In the genomic region with DNA sequence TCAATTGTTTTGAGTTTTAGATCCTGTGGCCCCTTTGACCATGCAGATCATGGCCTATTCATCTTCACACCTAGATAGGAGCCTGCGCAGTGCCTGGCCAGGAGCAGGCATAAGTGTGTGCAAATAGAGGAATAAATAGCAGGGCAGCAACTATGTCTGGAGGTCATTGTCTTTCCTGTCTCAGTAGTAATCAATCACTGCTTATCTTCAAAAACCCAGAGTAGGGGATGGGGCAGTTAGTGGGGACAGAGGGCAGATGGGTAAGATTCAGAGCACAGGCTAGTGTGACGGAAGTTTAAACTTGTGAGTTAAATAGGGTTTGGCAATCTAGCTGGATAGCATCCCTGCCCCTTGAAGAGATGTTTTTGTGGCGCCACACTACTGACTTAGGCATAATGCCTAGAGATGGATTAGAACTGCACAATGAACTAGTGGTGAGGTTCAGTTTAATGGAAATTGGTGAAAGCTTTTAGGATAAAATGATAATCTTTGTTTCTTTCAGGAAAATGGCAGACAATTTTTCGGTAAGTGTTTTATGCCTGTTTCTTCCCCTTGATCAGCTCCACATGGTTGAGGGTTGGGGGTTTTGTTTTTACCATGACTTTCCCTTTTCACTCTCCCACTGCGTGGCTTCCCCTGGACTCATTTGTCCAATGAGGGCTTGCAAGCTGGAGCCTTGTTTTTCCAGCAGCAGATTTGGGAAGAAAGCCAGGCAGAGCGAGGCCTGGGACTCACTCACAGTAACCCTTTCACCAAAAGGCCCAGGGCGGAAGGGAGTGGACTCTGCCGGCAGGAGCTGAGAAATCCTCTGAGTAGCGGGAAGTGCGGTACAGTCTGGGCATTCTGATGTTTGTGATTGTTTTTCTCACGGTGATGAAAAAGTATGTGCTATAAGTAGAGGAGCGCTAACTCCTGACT, we compare ENCODE assay signal across 11 cellular contexts. TPM values are rescaled to one million over a fixed set of nuclear protein-coding genes. Genes with fewer than 3 reads are reported as not detected.
DNase-seq lines count a peak whose midpoint lies in the region; ATAC-seq and TF ChIP-seq lines count a peak whose summit lies in the region.
"Had no signal": no experiment of that assay in that cellular context is flagged by ENCODE, and none has a peak within 500 bp of the region (broad histone marks: within the 10 kb centered on the region; RNA-seq: fewer than 3 reads in every experiment).

No MANE protein-coding gene starts in this region.

- peak in 6 of 7 donors; percentile 59 to 80 (median 61) for DNase-seq in adrenal gland
- peak; percentile 92 for DNase-seq in fibroblast of peridontal ligament (ENCODE audit: extremely low read depth)
- DNase-seq in transverse colon = peak; percentile 41
- no peak for DNase-seq in HuH-7.5 (ENCODE audit: low spot score)
- DNase-seq in stimulated activated CD4-positive, alpha-beta T cell treated with anti-CD3 and anti-CD28 coated beads, Interleukin-2, amount 100 ng/mL, for 24 hours = no peak
- DNase-seq: SW 1271 had no signal

- intact Hi-C loops in adrenal gland (cut with DNase I) = loop anchor here in 1 of 2 donors (5.0 kb wide), 1 partner anchor 35 kb away; no protein-coding TSS in a partner anchor
- intact Hi-C loops in transverse colon (cut with DNase I; ENCODE audit: low total_unique reads) = no loop called here

- H3K9me3 ChIP-seq in adrenal gland (replicated peaks in 1 of 3) (no peaks in the 10 kb centered on the region), mucosa of stomach (ENCODE audit: control insufficient read depth, low read length) (no peaks in the 10 kb centered on the region), transverse colon (no peaks in the 10 kb centered on the region)

- no peak for TF ChIP-seq CTCF in adrenal gland (IDR thresholded peaks at IDR 0.05)
- no peak for TF ChIP-seq CTCF in transverse colon (IDR thresholded peaks at IDR 0.05)

- H3K4me1 ChIP-seq in adrenal gland (replicated peaks in 1 of 2) = peaks cover 3 to 10% of the 10 kb centered on the region in 2 donors
- peaks cover 45% of the 10 kb centered on the region for H3K4me1 ChIP-seq in mucosa of stomach (ENCODE audit: control insufficient read depth, insufficient read depth, low read length)
- H3K4me1 ChIP-seq in transverse colon = peaks cover 20 to 70% (median 37%) of the 10 kb centered on the region in 4 donors

- in situ Hi-C loops in transverse colon (cut with MboI; ENCODE audit: low pct_ligation_motif_present in 1 of 4, low pct_unique_long_range_greater_than_20kb in 1 of 4, low sequenced_read_pairs in 3 of 4) = loop anchor here in 1 of 4 donors (10.0 kb wide), 1 partner anchor 52 kb away; no protein-coding TSS in a partner anchor

- peak overlapping the region; percentile 14 for H3K9ac ChIP-seq in mucosa of stomach (ENCODE audit: low read length)

- H3K36me3 ChIP-seq in adrenal gland (replicated peaks in 1 of 2) (peaks cover 0 to 41% of the 10 kb centered on the region in 2 donors), mucosa of stomach (ENCODE audit: control insufficient read depth, insufficient read depth, low read length) (peaks cover 20% of the 10 kb centered on the region), transverse colon (peaks cover 0 to 34% (median 12%) of the 10 kb centered on the region in 4 donors)

- whole genome bisulfite sequencing in adrenal gland, 4 donors = 61 to 78% (median 67%) methylated on average over 12 of the region's 12 CpGs
- 47 to 61% methylated on average over 9 to 12 of the region's 12 CpGs for WGBS in transverse colon (ENCODE audit: low coverage in 1 of 2), 2 donors

- H3K27ac ChIP-seq in adrenal gland (peak overlapping the region in 2 of 5 donors; percentile 23 to 64), transverse colon (peak overlapping the region; percentile 60 to 76 (median 68))

- no peak for TF ChIP-seq EP300 in transverse colon (IDR thresholded peaks at IDR 0.05; ENCODE audit: low read depth)

- H3K27me3 ChIP-seq in adrenal gland (no peaks in the 10 kb centered on the region), mucosa of stomach (ENCODE audit: control insufficient read depth, insufficient read depth, low read length) (no peaks in the 10 kb centered on the region), transverse colon (no peaks in the 10 kb centered on the region)

- ATAC-seq in GM19395 (IDR thresholded peaks at IDR 0.05; ENCODE audit: unreplicated experiment) (no peak), GM18861 (IDR thresholded peaks at IDR 0.05; ENCODE audit: unreplicated experiment) (no peak)
- ATAC-seq: activated naive CD4-positive, alpha-beta T cell treated with anti-CD3 and anti-CD28 coated beads, Interleukin-2, amount 50 U/mL, for 72 hours; natural killer cell treated with Interleukin-12 subunit alpha and Interleukin-12 subunit beta and Interleukin-15 and Interleukin-18, amount 100 ng/mL, for 72 hours had no signal

- peak overlapping the region in 1 of 4 donors; percentile 17 for H3K4me3 ChIP-seq in adrenal gland
- no peak overlapping the region for H3K4me3 ChIP-seq in mucosa of stomach (ENCODE audit: low read length)
- H3K4me3 ChIP-seq in transverse colon = peak overlapping the region in 1 of 4 donors; percentile 5

- TF ChIP-seq POLR2A in adrenal gland (IDR thresholded peaks at IDR 0.05) (no peak), transverse colon (IDR thresholded peaks at IDR 0.05) (no peak)

RNA-seq across cellular contexts. Expression of a gene that starts 8.1 kb away (rescaled TPM):
- total RNA-seq in adrenal gland = 100 to 1,000 TPM in 5 of 8 donors, 10 to 100 TPM in 3; 44.3 to 248 (median 120) TPM
- 100 to 1,000 TPM in 2 of 3 donors, 10 to 100 TPM in 1; 46.6 to 241 (median 174) TPM for polyA plus RNA-seq in adrenal gland
- 1,000 to 10,000 TPM in 3 of 4 donors, 100 to 1,000 TPM in 1; 388 to 2,805 (median 1,702) TPM for total RNA-seq in transverse colon

RNA-seq across cellular contexts. Expression of a gene that starts 54.3 kb away (rescaled TPM):
- total RNA-seq in adrenal gland (1 to 10 TPM in 3 of 8 donors, under 1 TPM in 4, not detected in 1; 0.35 to 1.6 (median 0.84) TPM), transverse colon (10 to 100 TPM in 1 of 4 donors, 1 to 10 TPM in 2, under 1 TPM in 1; 0.82 to 11.5 (median 1.3) TPM)
- polyA plus RNA-seq in adrenal gland = 1 to 10 TPM in 1 of 3 donors, under 1 TPM in 1, not detected in 1; 0.03 to 1.5 TPM

Comparison
In these comparisons a context has a peak if more than half of its experiments do, and no peak if none do; other contexts are left out.
1. DNase-seq: peak in adrenal gland (6 of 7), fibroblast of peridontal ligament (single experiment) and transverse colon (single experiment); none in HuH-7.5 (single experiment) and stimulated activated CD4-positive, alpha-beta T cell treated with anti-CD3 and anti-CD28 coated beads, Interleukin-2, amount 100 ng/mL, for 24 hours (0 of 2).